13 cellular contexts compared by ENCODE assay signal in genomic region chr2:74505448-74506246, GRCh38. TPM values are rescaled to one million over a fixed set of nuclear protein-coding genes. Genes with fewer than 3 reads are reported as not detected.
DNase-seq lines count a peak whose midpoint lies in the region; ATAC-seq and TF ChIP-seq lines count a peak whose summit lies in the region.
"Had no signal": no experiment of that assay in that cellular context is flagged by ENCODE, and none has a peak within 500 bp of the region (broad histone marks: within the 10 kb centered on the region; RNA-seq: fewer than 3 reads in every experiment).

No MANE protein-coding gene starts in this region.

- no peaks in the 10 kb centered on the region for H3F3A ChIP-seq in PC-3 (ENCODE audit: low read length, unreplicated experiment)

- TF ChIP-seq CTCF in CD4-positive, alpha-beta T cell (IDR thresholded peaks at IDR 0.05) = no peak
- TF ChIP-seq CTCF in PC-3 (conservative IDR thresholded peaks at IDR 0.05; ENCODE audit: low read depth, low read length) (no peak), epithelial cell of proximal tubule (conservative IDR thresholded peaks at IDR 0.05; ENCODE audit: low read depth, low read length) (no peak), progenitor cell of endocrine pancreas (IDR thresholded peaks at IDR 0.05; ENCODE audit: unreplicated experiment) (no peak)

- H4K20me1 ChIP-seq in PC-3 (ENCODE audit: low read length) = no peaks in the 10 kb centered on the region

- peaks cover 37% of the 10 kb centered on the region for H3K36me3 Mint-ChIP-seq in CD4-positive, alpha-beta T cell (ENCODE audit: low read depth)
- H3K36me3 Mint-ChIP-seq in progenitor cell of endocrine pancreas (ENCODE audit: insufficient read depth) = peaks cover 12% of the 10 kb centered on the region

- POLR2A ChIA-PET in CD4-positive, alpha-beta T cell (lab: Charles Lee) = interaction anchor here (0.8 kb wide), 1 partner anchor 24 kb away, joined by 3 read pairs; the partner anchor contains the start of genes AUP1 and HTRA2
- POLR2A ChIA-PET in PC-3 (lab: Charles Lee; ENCODE audit: unreplicated experiment) = no interaction called here

- no peak overlapping the region for H2AFZ ChIP-seq in PC-3 (ENCODE audit: low read length)

- peaks cover 73% of the 10 kb centered on the region for H3K4me1 Mint-ChIP-seq in CD4-positive, alpha-beta T cell (ENCODE audit: low read depth)
- peaks cover 38% of the 10 kb centered on the region for H3K4me1 Mint-ChIP-seq in progenitor cell of endocrine pancreas (ENCODE audit: low read depth)

- peaks cover 7% of the 10 kb centered on the region for H3K36me3 ChIP-seq in PC-3 (ENCODE audit: low read depth, low read length)

- DNase-seq in CD4-positive, alpha-beta T cell = no peak
- no peak for DNase-seq in PC-3
- no peak for DNase-seq in epithelial cell of proximal tubule (ENCODE audit: low read depth)
- DNase-seq in progenitor cell of endocrine pancreas (ENCODE audit: low spot score, unreplicated experiment) = no peak
- no peak for DNase-seq in NOMO-1 (lab: John Stamatoyannopoulos, UW; ENCODE audit: unreplicated experiment in 2 of 2)
- DNase-seq in NCI-H146 treated with DMSO at 0.1 percent for 48 hours (lab: John Stamatoyannopoulos, UW; ENCODE audit: unreplicated experiment) = no peak
- DNase-seq: activated naive CD4-positive, alpha-beta T cell; sigmoid colon; stimulated activated CD8-positive, alpha-beta memory T cell treated with anti-CD3 and anti-CD28 coated beads, Interleukin-4, amount 100 ng/mL, for 48 hours had no signal

- H3K4me3 ChIP-seq in PC-3 (ENCODE audit: low read length) = peak overlapping the region; percentile 95
- peak overlapping the region; percentile 32 for H3K4me3 ChIP-seq in epithelial cell of proximal tubule (ENCODE audit: low read depth, low read length)

- H3K4me2 ChIP-seq in PC-3 (ENCODE audit: low read length) = peak overlapping the region; percentile 93

- peaks cover 22% of the 10 kb centered on the region for H3K79me2 ChIP-seq in PC-3 (ENCODE audit: low read length)

- no TSS peak for BruUV-seq in PC-3 (replicated peaks; lab: Mats Ljungman, UMichigan)

- no peak overlapping the region for H3K27ac Mint-ChIP-seq in CD4-positive, alpha-beta T cell
- peak overlapping the region; percentile 54 for H3K27ac Mint-ChIP-seq in progenitor cell of endocrine pancreas

- H3K27me3 ChIP-seq in CD4-positive, alpha-beta T cell (ENCODE audit: control insufficient read depth, insufficient read depth, low read length) = peaks cover 42% of the 10 kb centered on the region
- no peaks in the 10 kb centered on the region for H3K27me3 ChIP-seq in PC-3 (ENCODE audit: low read length)

- ATAC-seq in CD4-positive, alpha-beta T cell (ENCODE audit: poor library complexity) = no peak
- ATAC-seq in PC-3 (no peak), HG03025 (IDR thresholded peaks at IDR 0.05; ENCODE audit: low FRiP score, unreplicated experiment) (no peak), GM21576 (IDR thresholded peaks at IDR 0.05; ENCODE audit: unreplicated experiment) (no peak)

- peaks cover 76% of the 10 kb centered on the region for H3K27me3 Mint-ChIP-seq in CD4-positive, alpha-beta T cell
- peaks cover 16% of the 10 kb centered on the region for H3K27me3 Mint-ChIP-seq in progenitor cell of endocrine pancreas

- H3K9me3 Mint-ChIP-seq in CD4-positive, alpha-beta T cell = no peaks in the 10 kb centered on the region
- no peaks in the 10 kb centered on the region for H3K9me3 Mint-ChIP-seq in progenitor cell of endocrine pancreas (ENCODE audit: low read depth)

- H3K9me2 ChIP-seq in PC-3 (replicated peaks; ENCODE audit: low read length) = no peaks in the 10 kb centered on the region

- intact Hi-C loops in CD4-positive, alpha-beta T cell (cut with DNase I, micrococcal nuclease) = no loop called here
- intact Hi-C loops in PC-3 (cut with micrococcal nuclease) = loop anchor here (2.0 kb wide), 1 partner anchor 51 kb away; the partner anchor contains the start of gene INO80B

- no peak overlapping the region for H3K27ac ChIP-seq in CD4-positive, alpha-beta T cell (ENCODE audit: low read depth, low read length)
- no peak overlapping the region for H3K27ac ChIP-seq in PC-3 (ENCODE audit: low read length)

- H3K9ac ChIP-seq in PC-3 (ENCODE audit: low read length) = no peak overlapping the region

- peaks cover 18% of the 10 kb centered on the region for H3K4me1 ChIP-seq in PC-3 (ENCODE audit: insufficient read depth, low read length)

- no peaks in the 10 kb centered on the region for H3K9me3 ChIP-seq in CD4-positive, alpha-beta T cell (ENCODE audit: control insufficient read depth, low read length)
- H3K9me3 ChIP-seq in PC-3 (ENCODE audit: low read length) = no peaks in the 10 kb centered on the region
- H3K9me3 ChIP-seq: sigmoid colon had no signal

- H3K4me3 Mint-ChIP-seq in CD4-positive, alpha-beta T cell = peak overlapping the region; percentile 75
- H3K4me3 Mint-ChIP-seq in progenitor cell of endocrine pancreas (ENCODE audit: low read depth) = peak overlapping the region; percentile 16

- CTCF ChIA-PET in CD4-positive, alpha-beta T cell (lab: Charles Lee) = interaction anchor here (0.6 to 1.6 kb wide), 3 partner anchors 16 to 26 kb away, joined by 3 to 8 read pairs (median 4); partner anchors contain the start of genes CCDC142 and TTC31
- CTCF ChIA-PET in PC-3 (lab: Charles Lee) = no interaction called here

RNA-seq across cellular contexts. Expression of gene PCGF1, which starts 1.8 kb away (rescaled TPM):
- 10 to 100 TPM; 11.6 to 13.8 TPM for total RNA-seq in CD4-positive, alpha-beta T cell
- total RNA-seq in PC-3 (2014; rRNA removed) = 31.2 and 35.7 TPM in 2 replicates
- 16.3 and 21.6 TPM in 2 replicates for total RNA-seq in epithelial cell of proximal tubule
- total RNA-seq in progenitor cell of endocrine pancreas = 23.3 and 24.4 TPM in 2 replicates

RNA-seq across cellular contexts. Expression of gene LBX2, which starts 6.2 kb away (rescaled TPM):
- total RNA-seq in CD4-positive, alpha-beta T cell = not detected
- total RNA-seq in PC-3 (2014; rRNA removed) = not detected in 2 replicates
- 1.3 and 1.7 TPM in 2 replicates for total RNA-seq in epithelial cell of proximal tubule
- total RNA-seq in progenitor cell of endocrine pancreas = 7.3 and 9.3 TPM in 2 replicates
- total RNA-seq: G401 had no signal

RNA-seq across cellular contexts. Expression of gene TLX2, which starts 8.6 kb away (rescaled TPM):
- total RNA-seq in CD4-positive, alpha-beta T cell = under 1 TPM; 0.14 to 0.30 TPM
- total RNA-seq in PC-3 (2014; rRNA removed) (3.1 and 3.4 TPM in 2 replicates), epithelial cell of proximal tubule (not detected in 2 replicates), progenitor cell of endocrine pancreas (0.33 TPM in 1 of 2 replicates, not detected in the other)
- total RNA-seq: G401, kidney epithelial cell had no signal

RNA-seq across cellular contexts. Expression of gene DQX1, which starts 20.4 kb away (rescaled TPM):
- under 1 TPM in 1 of 2 experiments, not detected in 1; 0.22 TPM for total RNA-seq in CD4-positive, alpha-beta T cell
- total RNA-seq in PC-3 (2014; rRNA removed) = 0.07 and 0.63 TPM in 2 replicates
- total RNA-seq in epithelial cell of proximal tubule = not detected in 2 replicates
- total RNA-seq in progenitor cell of endocrine pancreas = 1.5 and 1.7 TPM in 2 replicates
- total RNA-seq: kidney epithelial cell, sigmoid colon had no signal

RNA-seq across cellular contexts. Expression of gene TTC31, which starts 22.8 kb away (rescaled TPM):
- 10 to 100 TPM; 20.6 to 26.1 TPM for total RNA-seq in CD4-positive, alpha-beta T cell
- total RNA-seq in PC-3 (2014; rRNA removed) (21.1 and 21.4 TPM in 2 replicates), epithelial cell of proximal tubule (13.5 and 20.9 TPM in 2 replicates), progenitor cell of endocrine pancreas (32.2 and 34.8 TPM in 2 replicates)
